ENCODE assay signal across 1 cellular context in the genomic region with DNA sequence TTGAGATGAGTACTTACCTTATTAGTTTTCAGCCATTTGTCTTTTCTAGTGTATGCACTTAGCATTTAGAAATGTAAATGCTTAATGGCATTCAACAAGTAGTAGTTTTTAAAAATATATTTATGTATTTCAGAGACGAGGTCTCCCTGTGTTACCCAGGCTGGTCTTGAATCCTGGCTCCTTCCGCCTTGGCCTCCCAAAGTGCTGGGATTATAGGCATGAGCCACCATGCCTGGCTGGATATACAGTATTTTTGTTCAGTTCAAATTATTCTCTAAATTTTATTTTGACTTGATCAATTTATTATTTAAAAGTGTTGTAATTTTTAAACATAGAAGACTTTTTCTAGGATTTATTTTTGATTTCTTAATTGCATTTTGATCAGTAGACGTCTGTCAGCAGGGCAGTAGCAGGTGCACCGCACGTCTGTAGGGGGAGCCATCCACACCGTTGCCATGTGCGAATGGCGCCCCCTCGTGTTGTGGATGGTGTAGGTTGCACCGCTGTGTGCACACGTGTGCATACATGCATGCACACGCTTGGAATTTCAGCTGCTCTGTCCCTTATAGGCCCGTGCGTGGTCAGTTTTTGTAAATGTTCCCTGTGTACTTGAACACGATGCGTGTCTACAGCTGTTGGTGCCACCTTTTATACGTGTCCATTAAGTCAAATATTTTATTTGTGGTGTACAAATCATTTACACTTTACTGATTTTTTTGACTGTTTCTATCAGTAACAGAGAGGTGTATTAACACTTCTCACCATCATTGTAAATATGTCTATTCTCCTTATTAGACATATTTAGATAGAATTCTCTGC.
TF ChIP-seq lines count a peak whose summit lies in the region.

No MANE protein-coding gene starts in this region.

TF ChIP-seq in HepG2, 621 proteins besides CTCF, POLR2A, EP300 and RAD21 (continued from another document and continues in another):
- peak; percentile 35; the same call in 1 of the 2 replicates for TF ChIP-seq ZHX2 (IDR thresholded peaks at IDR 0.05; ENCODE audit: low read depth)
- no peak for TF ChIP-seq ZHX2 (CRISPR knock-in tag; IDR thresholded peaks at IDR 0.05; ENCODE audit: borderline replicate concordance)
- TF ChIP-seq, protein P1, sequence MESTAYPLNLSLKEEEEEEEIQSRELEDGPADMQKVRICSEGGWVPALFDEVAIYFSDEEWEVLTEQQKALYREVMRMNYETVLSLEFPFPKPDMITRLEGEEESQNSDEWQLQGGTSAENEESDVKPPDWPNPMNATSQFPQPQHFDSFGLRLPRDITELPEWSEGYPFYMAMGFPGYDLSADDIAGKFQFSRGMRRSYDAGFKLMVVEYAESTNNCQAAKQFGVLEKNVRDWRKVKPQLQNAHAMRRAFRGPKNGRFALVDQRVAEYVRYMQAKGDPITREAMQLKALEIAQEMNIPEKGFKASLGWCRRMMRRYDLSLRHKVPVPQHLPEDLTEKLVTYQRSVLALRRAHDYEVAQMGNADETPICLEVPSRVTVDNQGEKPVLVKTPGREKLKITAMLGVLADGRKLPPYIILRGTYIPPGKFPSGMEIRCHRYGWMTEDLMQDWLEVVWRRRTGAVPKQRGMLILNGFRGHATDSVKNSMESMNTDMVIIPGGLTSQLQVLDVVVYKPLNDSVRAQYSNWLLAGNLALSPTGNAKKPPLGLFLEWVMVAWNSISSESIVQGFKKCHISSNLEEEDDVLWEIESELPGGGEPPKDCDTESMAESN (CRISPR knock-in tag; conservative IDR thresholded peaks at IDR 0.05): peak; percentile 92
- no peak for TF ChIP-seq ZBED4 (CRISPR knock-in tag; IDR thresholded peaks at IDR 0.05; ENCODE audit: borderline replicate concordance)
- TF ChIP-seq, protein P2, sequence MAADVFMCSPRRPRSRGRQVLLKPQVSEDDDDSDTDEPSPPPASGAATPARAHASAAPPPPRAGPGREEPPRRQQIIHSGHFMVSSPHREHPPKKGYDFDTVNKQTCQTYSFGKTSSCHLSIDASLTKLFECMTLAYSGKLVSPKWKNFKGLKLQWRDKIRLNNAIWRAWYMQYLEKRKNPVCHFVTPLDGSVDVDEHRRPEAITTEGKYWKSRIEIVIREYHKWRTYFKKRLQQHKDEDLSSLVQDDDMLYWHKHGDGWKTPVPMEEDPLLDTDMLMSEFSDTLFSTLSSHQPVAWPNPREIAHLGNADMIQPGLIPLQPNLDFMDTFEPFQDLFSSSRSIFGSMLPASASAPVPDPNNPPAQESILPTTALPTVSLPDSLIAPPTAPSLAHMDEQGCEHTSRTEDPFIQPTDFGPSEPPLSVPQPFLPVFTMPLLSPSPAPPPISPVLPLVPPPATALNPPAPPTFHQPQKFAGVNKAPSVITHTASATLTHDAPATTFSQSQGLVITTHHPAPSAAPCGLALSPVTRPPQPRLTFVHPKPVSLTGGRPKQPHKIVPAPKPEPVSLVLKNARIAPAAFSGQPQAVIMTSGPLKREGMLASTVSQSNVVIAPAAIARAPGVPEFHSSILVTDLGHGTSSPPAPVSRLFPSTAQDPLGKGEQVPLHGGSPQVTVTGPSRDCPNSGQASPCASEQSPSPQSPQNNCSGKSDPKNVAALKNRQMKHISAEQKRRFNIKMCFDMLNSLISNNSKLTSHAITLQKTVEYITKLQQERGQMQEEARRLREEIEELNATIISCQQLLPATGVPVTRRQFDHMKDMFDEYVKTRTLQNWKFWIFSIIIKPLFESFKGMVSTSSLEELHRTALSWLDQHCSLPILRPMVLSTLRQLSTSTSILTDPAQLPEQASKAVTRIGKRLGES (CRISPR knock-in tag; IDR thresholded peaks at IDR 0.05; ENCODE audit: borderline replicate concordance): no peak
- no peak for TF ChIP-seq HMG20B (CRISPR knock-in tag; conservative IDR thresholded peaks at IDR 0.05)
- TF ChIP-seq, protein P3, sequence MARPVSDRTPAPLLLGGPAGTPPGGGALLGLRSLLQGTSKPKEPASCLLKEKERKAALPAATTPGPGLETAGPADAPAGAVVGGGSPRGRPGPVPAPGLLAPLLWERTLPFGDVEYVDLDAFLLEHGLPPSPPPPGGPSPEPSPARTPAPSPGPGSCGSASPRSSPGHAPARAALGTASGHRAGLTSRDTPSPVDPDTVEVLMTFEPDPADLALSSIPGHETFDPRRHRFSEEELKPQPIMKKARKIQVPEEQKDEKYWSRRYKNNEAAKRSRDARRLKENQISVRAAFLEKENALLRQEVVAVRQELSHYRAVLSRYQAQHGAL (CRISPR knock-in tag; IDR thresholded peaks at IDR 0.05; ENCODE audit: not compliant biosample characterization): no peak
- TF ChIP-seq GTF2F1 (IDR thresholded peaks at IDR 0.05; ENCODE audit: low read length): no peak
- TF ChIP-seq ZNF3 (CRISPR knock-in tag; IDR thresholded peaks at IDR 0.05): no peak
- TF ChIP-seq SMARCC2 (IDR thresholded peaks at IDR 0.05): no peak
- TF ChIP-seq ZNF205 (CRISPR knock-in tag; IDR thresholded peaks at IDR 0.05): 0 out of 2 replicates have a peak, but pooled peaks have one; percentile 59
- no peak for TF ChIP-seq MTA3 (CRISPR knock-in tag; IDR thresholded peaks at IDR 0.05)
- peak; percentile 95 for TF ChIP-seq MNT (IDR thresholded peaks at IDR 0.05)
- TF ChIP-seq ZNF343 (CRISPR knock-in tag; IDR thresholded peaks at IDR 0.05): 0 out of 2 replicates have a peak, but pooled peaks have one; percentile 46
- no peak for TF ChIP-seq SIN3A (IDR thresholded peaks at IDR 0.05; ENCODE audit: borderline replicate concordance, low read depth, low read length)
- TF ChIP-seq ATF2 (CRISPR knock-in tag; IDR thresholded peaks at IDR 0.05): peak; percentile 73; the same call in 1 of the 2 replicates
- no peak for TF ChIP-seq SP2 (CRISPR knock-in tag; IDR thresholded peaks at IDR 0.05)
- TF ChIP-seq HOXA3 (CRISPR knock-in tag; IDR thresholded peaks at IDR 0.05): peak; percentile 84
- peak; percentile 52; the same call in 1 of the 2 replicates for TF ChIP-seq ZNF263 (CRISPR knock-in tag; IDR thresholded peaks at IDR 0.05)
- TF ChIP-seq POGZ (CRISPR knock-in tag; IDR thresholded peaks at IDR 0.05): peak; percentile 78
- no peak for TF ChIP-seq SOX6 (IDR thresholded peaks at IDR 0.05)
- TF ChIP-seq SOX6 (CRISPR knock-in tag; IDR thresholded peaks at IDR 0.05): peak; percentile 49; the same call in 1 of the 2 replicates
- no peak for TF ChIP-seq RARG (CRISPR knock-in tag; IDR thresholded peaks at IDR 0.05; ENCODE audit: low read depth)
- no peak for TF ChIP-seq ZNF746 (CRISPR knock-in tag; IDR thresholded peaks at IDR 0.05)
- peak; percentile 81 for TF ChIP-seq RBM22 (optimal IDR thresholded peaks at IDR 0.05; ENCODE audit: low read length)
- TF ChIP-seq ZNF547 (CRISPR knock-in tag; IDR thresholded peaks at IDR 0.05): no peak; the same call in 1 of the 2 replicates
- TF ChIP-seq, protein P4, sequence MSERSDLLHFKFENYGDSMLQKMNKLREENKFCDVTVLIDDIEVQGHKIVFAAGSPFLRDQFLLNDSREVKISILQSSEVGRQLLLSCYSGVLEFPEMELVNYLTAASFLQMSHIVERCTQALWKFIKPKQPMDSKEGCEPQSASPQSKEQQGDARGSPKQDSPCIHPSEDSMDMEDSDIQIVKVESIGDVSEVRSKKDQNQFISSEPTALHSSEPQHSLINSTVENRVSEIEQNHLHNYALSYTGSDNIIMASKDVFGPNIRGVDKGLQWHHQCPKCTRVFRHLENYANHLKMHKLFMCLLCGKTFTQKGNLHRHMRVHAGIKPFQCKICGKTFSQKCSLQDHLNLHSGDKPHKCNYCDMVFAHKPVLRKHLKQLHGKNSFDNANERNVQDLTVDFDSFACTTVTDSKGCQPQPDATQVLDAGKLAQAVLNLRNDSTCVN (CRISPR knock-in tag; IDR thresholded peaks at IDR 0.05; ENCODE audit: borderline replicate concordance): peak; percentile 77; the same call in 1 of the 2 replicates
